Comparison of ENCODE assay signal across 1 cellular context in the genomic region with DNA sequence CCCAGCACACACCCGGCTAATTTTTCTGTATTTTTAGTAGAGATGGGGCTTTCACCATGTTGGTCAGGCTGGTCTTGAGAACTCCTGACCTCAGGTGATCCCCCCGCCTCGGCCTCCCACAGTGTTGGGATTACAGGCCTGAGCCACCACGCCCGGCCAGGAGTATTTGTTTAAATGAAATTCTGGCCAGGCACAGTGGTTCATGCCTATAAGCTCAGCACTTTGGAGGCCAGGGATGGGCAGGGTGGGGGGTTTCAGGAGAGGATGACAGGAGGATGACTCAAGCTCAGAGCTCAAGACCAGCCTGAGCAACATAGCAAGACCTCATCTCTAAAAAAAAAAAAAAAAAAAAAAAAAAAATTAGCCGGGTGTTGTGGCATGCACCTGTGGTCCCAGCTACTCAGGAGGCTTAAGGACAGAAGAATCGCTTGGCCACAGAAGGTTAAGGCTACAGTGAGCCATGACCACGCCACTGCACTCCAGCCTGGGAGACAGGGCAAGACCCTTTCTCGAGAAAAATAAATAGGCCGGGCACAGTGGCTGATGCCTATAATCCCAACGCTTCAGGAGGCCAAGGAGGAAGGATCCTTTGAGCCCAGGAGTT.
TF ChIP-seq lines count a peak whose summit lies in the region.

No MANE protein-coding gene starts in this region.

TF ChIP-seq in HCT116, 20 proteins besides CTCF, POLR2A, EP300 and RAD21:
- no peak for TF ChIP-seq ELF1 (IDR thresholded peaks at IDR 0.05; ENCODE audit: borderline replicate concordance, low read depth)
- TF ChIP-seq TCF7L2 (IDR thresholded peaks at IDR 0.05; ENCODE audit: borderline replicate concordance, extremely low read depth, insufficient read depth, insufficient read length) = no peak
- no peak; the same call in 1 of the 2 replicates for TF ChIP-seq SP1 (IDR thresholded peaks at IDR 0.05; ENCODE audit: low read depth)
- TF ChIP-seq FOSL1 (IDR thresholded peaks at IDR 0.05; ENCODE audit: low read depth) = peak; percentile 69
- no peak for TF ChIP-seq ZFX (IDR thresholded peaks at IDR 0.05)
- TF ChIP-seq SRF (IDR thresholded peaks at IDR 0.05; ENCODE audit: low read depth) = no peak
- TF ChIP-seq EZH2 (IDR thresholded peaks at IDR 0.05) = no peak
- no peak for TF ChIP-seq YY1 (IDR thresholded peaks at IDR 0.05; ENCODE audit: extremely low read depth, insufficient replicate concordance, low read depth, low read length)
- TF ChIP-seq SIN3A (IDR thresholded peaks at IDR 0.05; ENCODE audit: low read depth) = no peak
